In the genomic region with DNA sequence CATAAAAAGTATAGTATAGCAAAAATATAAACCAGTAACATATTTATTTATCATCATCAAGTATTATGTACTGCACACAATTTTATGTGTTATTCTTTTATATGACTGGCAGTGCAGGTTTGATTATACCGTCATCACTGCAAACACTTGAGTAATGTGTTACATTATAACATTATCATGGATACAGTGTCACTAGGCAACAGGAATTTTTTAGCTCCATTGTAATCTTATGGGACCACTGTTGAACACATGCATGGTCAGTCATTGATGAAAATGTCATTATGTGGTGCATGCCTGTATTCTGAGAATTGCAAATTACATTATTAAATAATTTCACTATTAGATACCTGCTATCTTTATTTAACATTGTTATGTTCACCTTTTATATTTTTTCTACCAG, we compare ENCODE assay signal across 23 cellular contexts. TPM values are rescaled to one million over a fixed set of nuclear protein-coding genes. Genes with fewer than 3 reads are reported as not detected.
DNase-seq lines count a peak whose midpoint lies in the region; ATAC-seq, FAIRE-seq and TF ChIP-seq lines count a peak whose summit lies in the region.
"Had no signal": no experiment of that assay in that cellular context is flagged by ENCODE, and none has a peak within 500 bp of the region (broad histone marks: within the 10 kb centered on the region; RNA-seq: fewer than 3 reads in every experiment).

No MANE protein-coding gene starts in this region.

- H3K4me1 Mint-ChIP-seq in CD14-positive monocyte: no peaks in the 10 kb centered on the region

- H3K36me3 Mint-ChIP-seq in CD14-positive monocyte: no peaks in the 10 kb centered on the region
- H3K36me3 Mint-ChIP-seq: CD8-positive, alpha-beta T cell had no signal

- in situ Hi-C loops in HepG2 (cut with HindIII; ENCODE audit: extremely low pct_ligation_motif_present, low pct_unique_long_range_greater_than_20kb): no loop called here

- no TSS peak for BruUV-seq in HepG2 (replicated peaks; lab: Mats Ljungman, UMichigan)

- H3K9ac ChIP-seq in HepG2 (ENCODE audit: insufficient read depth, low read depth, low read length): no peak overlapping the region
- H3K9ac ChIP-seq: BLaER1 had no signal

- WGBS in HepG2 (ENCODE audit: low lambda C conversion rate): 3% methylated on average over 1 of the region's 1 CpG
- WGBS in right lobe of liver (ENCODE audit: insufficient coverage, low coverage, low lambda C conversion rate, missing lambda C conversion rate): 100% methylated on average over 1 of the region's 1 CpG

- TF ChIP-seq EP300 in HepG2 (IDR thresholded peaks at IDR 0.05; ENCODE audit: low read depth in 2 of 2, low read length in 2 of 2) (no peak), HepG2 (CRISPR knock-in tag; IDR thresholded peaks at IDR 0.05; ENCODE audit: borderline replicate concordance) (no peak)

- peaks cover 17% of the 10 kb centered on the region for H3K9me3 ChIP-seq in HepG2 (ENCODE audit: low read length)
- no peaks in the 10 kb centered on the region for H3K9me3 ChIP-seq in right lobe of liver
- H3K9me3 ChIP-seq: BE2C had no signal

- no peak overlapping the region for H3K4me3 ChIP-seq in HepG2 (replicated peaks in 1 of 3; ENCODE audit: insufficient read depth in 1 of 3, low read depth in 2 of 3, low read length in 3 of 3)
- H3K4me3 ChIP-seq in right lobe of liver: no peak overlapping the region
- H3K4me3 ChIP-seq: BLaER1, GM12878 had no signal

- H3K4me1 ChIP-seq in HepG2 (ENCODE audit: insufficient read depth, low read length) (no peaks in the 10 kb centered on the region), right lobe of liver (no peaks in the 10 kb centered on the region)
- H3K4me1 ChIP-seq: BE2C, BLaER1 had no signal

- H3K27ac ChIP-seq in HepG2 (ENCODE audit: extremely low read length, insufficient read depth, low read length): no peak overlapping the region
- H3K27ac ChIP-seq in right lobe of liver: no peak overlapping the region
- H3K27ac ChIP-seq: BLaER1 had no signal

- H3K27me3 Mint-ChIP-seq in CD14-positive monocyte (ENCODE audit: low read depth in 3 of 3): peaks cover 1 to 3% (median 2%) of the 10 kb centered on the region in 3 donors

- no peak overlapping the region for H3K4me3 Mint-ChIP-seq in CD14-positive monocyte
- H3K4me3 Mint-ChIP-seq: CD4-positive, alpha-beta T cell; CD8-positive, alpha-beta T cell had no signal

- TF ChIP-seq CTCF in HepG2 (CRISPR knock-in tag; IDR thresholded peaks at IDR 0.05) (no peak), right lobe of liver (IDR thresholded peaks at IDR 0.05) (no peak), CD14-positive monocyte (IDR thresholded peaks at IDR 0.05) (no peak)

- POLR2A ChIA-PET in HepG2 (lab: Yijun Ruan, JAX): no interaction called here

- no peak for TF ChIP-seq POLR2A in HepG2 (IDR thresholded peaks at IDR 0.05; ENCODE audit: insufficient read depth in 1 of 2, low read depth in 2 of 2, low read length in 2 of 2)
- no peak for TF ChIP-seq POLR2A in right lobe of liver (IDR thresholded peaks at IDR 0.05)

- CTCF ChIA-PET in HepG2 (lab: Yijun Ruan, JAX; ENCODE audit: low intra/inter-chr PET ratio, low total read pairs): no interaction called here

- no peaks in the 10 kb centered on the region for H3K27me3 ChIP-seq in HepG2 (ENCODE audit: control insufficient read depth in 1 of 2, insufficient read depth in 2 of 2, low read length in 2 of 2)
- no peaks in the 10 kb centered on the region for H3K27me3 ChIP-seq in right lobe of liver
- H3K27me3 ChIP-seq: BE2C, BLaER1 had no signal

- H3K4me2 ChIP-seq in HepG2 (ENCODE audit: low read depth, low read length): no peak overlapping the region
- H3K4me2 ChIP-seq: BLaER1 had no signal

- intact Hi-C loops in HepG2 (cut with micrococcal nuclease; ENCODE audit: unreplicated experiment) (no loop called here), right lobe of liver (cut with DNase I) (no loop called here), CD14-positive monocyte (cut with micrococcal nuclease) (no loop called here)

- no peak overlapping the region for H2AFZ ChIP-seq in HepG2 (ENCODE audit: low read length)

- ATAC-seq in HepG2 (no peak), right lobe of liver (no peak)
- ATAC-seq: CD8-positive, alpha-beta T cell; GM12878 had no signal

- no peak for TF ChIP-seq RAD21 in HepG2 (CRISPR knock-in tag; IDR thresholded peaks at IDR 0.05)

- peaks cover 0 to 11% (median 2%) of the 10 kb centered on the region in 7 donors for H3K9me3 Mint-ChIP-seq in CD14-positive monocyte
- H3K9me3 Mint-ChIP-seq: CD4-positive, alpha-beta T cell had no signal

- H3K36me3 ChIP-seq in HepG2 (replicated peaks in 1 of 2; ENCODE audit: control insufficient read depth in 1 of 2, insufficient read depth in 2 of 2, low read length in 2 of 2): no peaks in the 10 kb centered on the region
- H3K36me3 ChIP-seq in right lobe of liver: no peaks in the 10 kb centered on the region
- H3K36me3 ChIP-seq: BE2C, BLaER1 had no signal

- no peak for FAIRE-seq in HepG2 (lab: Jason Lieb, UNC)
- FAIRE-seq: GM12878, GM12892, GM18507 had no signal

- no peaks in the 10 kb centered on the region for H4K20me1 ChIP-seq in HepG2 (ENCODE audit: insufficient read depth, low read length)
- H4K20me1 ChIP-seq: BLaER1 had no signal

- H3K27ac Mint-ChIP-seq in CD14-positive monocyte: no peak overlapping the region
- H3K27ac Mint-ChIP-seq: CD4-positive, alpha-beta T cell; CD8-positive, alpha-beta T cell had no signal

- no peaks in the 10 kb centered on the region for H3K79me2 ChIP-seq in HepG2 (ENCODE audit: insufficient read depth, low read length)

- DNase-seq in HepG2 (ENCODE audit: low spot score) (no peak), right lobe of liver (no peak), glomerular visceral epithelial cell (ENCODE audit: extremely low spot score) (peak; percentile 70), NCI-H2107 treated with DMSO at 0.1 percent for 48 hours (lab: John Stamatoyannopoulos, UW; ENCODE audit: unreplicated experiment) (no peak), CD14-positive monocyte (ENCODE audit: low spot score) (no peak)
- DNase-seq: 8988T; BE2C; C1 segment of cervical spinal cord; CD4-positive, alpha-beta T cell; CD8-positive, alpha-beta T cell; DMS 273 treated with DMSO at 0.1 percent for 48 hours; DMS153; DMS79; DND-41; GDM1 had no signal

RNA-seq across cellular contexts. Expression of a gene that starts 29.1 kb away (rescaled TPM):
- total RNA-seq in HepG2 (2016; rRNA removed; fragmentation: Illumina TruSeq; extraction: Trizol): not detected in 2 replicates
- total RNA-seq in HepG2 (2016; cell fraction: cytosol; rRNA removed; fragmentation: Illumina TruSeq; extraction: Trizol; ENCODE audit: low read depth): not detected in 2 replicates
- not detected in 2 replicates for total RNA-seq in HepG2 (2016; cell fraction: insoluble cytoplasmic fraction; rRNA removed; fragmentation: Illumina TruSeq; extraction: Trizol)
- total RNA-seq in HepG2 (2016; cell fraction: membrane; rRNA removed; fragmentation: Illumina TruSeq; extraction: Trizol): not detected in 2 replicates
- total RNA-seq in HepG2 (2016; cell fraction: nucleus; rRNA removed; fragmentation: Illumina TruSeq; extraction: Trizol): not detected in 2 replicates
- 0.09 and 0.36 TPM in 2 replicates for polyA plus RNA-seq in HepG2 (2011; rRNA removed)
- 0.08 TPM in 1 of 2 replicates, not detected in the other for polyA plus RNA-seq in HepG2 (2011; cell fraction: cytosol; rRNA removed)
- polyA plus RNA-seq in HepG2 (2011; cell fraction: nucleus; rRNA removed): 0.71 and 0.85 TPM in 2 replicates
- polyA plus RNA-seq in HepG2 (2012): not detected in 2 replicates
- not detected in 2 replicates for polyA plus RNA-seq in HepG2 (2016; cell fraction: cytosol; fragmentation: Illumina TruSeq; extraction: Trizol; ENCODE audit: low read depth)
- polyA plus RNA-seq in HepG2 (2016; cell fraction: insoluble cytoplasmic fraction; fragmentation: Illumina TruSeq; extraction: Trizol; ENCODE audit: low read depth): not detected in 2 replicates
- polyA plus RNA-seq in HepG2 (2016; cell fraction: membrane; fragmentation: Illumina TruSeq; extraction: Trizol; ENCODE audit: low read depth): not detected in 2 replicates
- polyA plus RNA-seq in HepG2 (2016; cell fraction: nucleus; fragmentation: Illumina TruSeq; extraction: Trizol; ENCODE audit: insufficient read depth, low read depth): not detected in 2 replicates
- polyA minus RNA-seq in HepG2 (2011; rRNA and poly(A)+ RNA removed; ENCODE audit: low replicate concordance): 6.8 TPM in 1 of 2 replicates, not detected in the other
- not detected in 2 replicates for polyA minus RNA-seq in HepG2 (2011; cell fraction: cytosol; rRNA and poly(A)+ RNA removed)
- polyA minus RNA-seq in HepG2 (2011; cell fraction: nucleus; rRNA and poly(A)+ RNA removed): 5.2 and 13.1 TPM in 2 replicates
- not detected for total RNA-seq in right lobe of liver
- polyA plus RNA-seq in CD14-positive monocyte: not detected
- total RNA-seq: A673; CD4-positive, alpha-beta T cell; CD8-positive, alpha-beta T cell; Daoy; G401; GM12878 had no signal
- polyA plus RNA-seq: AG04450, GM12878 had no signal

RNA-seq across cellular contexts. Expression of a gene that starts 33.7 kb away (rescaled TPM):
- total RNA-seq in HepG2 (2016; rRNA removed; fragmentation: Illumina TruSeq; extraction: Trizol) (not detected in 2 replicates), right lobe of liver (not detected)
- total RNA-seq in HepG2 (2016; cell fraction: cytosol; rRNA removed; fragmentation: Illumina TruSeq; extraction: Trizol; ENCODE audit: low read depth): not detected in 2 replicates
- not detected in 2 replicates for total RNA-seq in HepG2 (2016; cell fraction: insoluble cytoplasmic fraction; rRNA removed; fragmentation: Illumina TruSeq; extraction: Trizol)
- not detected in 2 replicates for total RNA-seq in HepG2 (2016; cell fraction: membrane; rRNA removed; fragmentation: Illumina TruSeq; extraction: Trizol)
- 0.31 and 0.34 TPM in 2 replicates for total RNA-seq in HepG2 (2016; cell fraction: nucleus; rRNA removed; fragmentation: Illumina TruSeq; extraction: Trizol)
- polyA plus RNA-seq in HepG2 (2011; rRNA removed) (0.46 and 0.70 TPM in 2 replicates), CD14-positive monocyte (not detected)
- 0.05 and 0.23 TPM in 2 replicates for polyA plus RNA-seq in HepG2 (2011; cell fraction: cytosol; rRNA removed)
- 2.4 and 2.5 TPM in 2 replicates for polyA plus RNA-seq in HepG2 (2011; cell fraction: nucleus; rRNA removed)
- 0.17 TPM in 1 of 2 replicates, not detected in the other for polyA plus RNA-seq in HepG2 (2012)
- not detected in 2 replicates for polyA plus RNA-seq in HepG2 (2016; cell fraction: cytosol; fragmentation: Illumina TruSeq; extraction: Trizol; ENCODE audit: low read depth)
- polyA plus RNA-seq in HepG2 (2016; cell fraction: insoluble cytoplasmic fraction; fragmentation: Illumina TruSeq; extraction: Trizol; ENCODE audit: low read depth): not detected in 2 replicates
- not detected in 2 replicates for polyA plus RNA-seq in HepG2 (2016; cell fraction: membrane; fragmentation: Illumina TruSeq; extraction: Trizol; ENCODE audit: low read depth)
- polyA plus RNA-seq in HepG2 (2016; cell fraction: nucleus; fragmentation: Illumina TruSeq; extraction: Trizol; ENCODE audit: insufficient read depth, low read depth): not detected in 2 replicates
- 13.5 TPM in 1 of 2 replicates, not detected in the other for polyA minus RNA-seq in HepG2 (2011; rRNA and poly(A)+ RNA removed; ENCODE audit: low replicate concordance)
- polyA minus RNA-seq in HepG2 (2011; cell fraction: cytosol; rRNA and poly(A)+ RNA removed): not detected in 2 replicates
- 9.8 and 17.3 TPM in 2 replicates for polyA minus RNA-seq in HepG2 (2011; cell fraction: nucleus; rRNA and poly(A)+ RNA removed)
- total RNA-seq: A673; CD4-positive, alpha-beta T cell; CD8-positive, alpha-beta T cell; Daoy; G401; GM12878 had no signal
- polyA plus RNA-seq: AG04450, GM12878 had no signal

RNA-seq across cellular contexts. Expression of a gene that starts 42.3 kb away (rescaled TPM):
- total RNA-seq in HepG2 (2016; rRNA removed; fragmentation: Illumina TruSeq; extraction: Trizol) (not detected in 2 replicates), right lobe of liver (not detected)
- total RNA-seq in HepG2 (2016; cell fraction: cytosol; rRNA removed; fragmentation: Illumina TruSeq; extraction: Trizol; ENCODE audit: low read depth): not detected in 2 replicates
- not detected in 2 replicates for total RNA-seq in HepG2 (2016; cell fraction: insoluble cytoplasmic fraction; rRNA removed; fragmentation: Illumina TruSeq; extraction: Trizol)
- not detected in 2 replicates for total RNA-seq in HepG2 (2016; cell fraction: membrane; rRNA removed; fragmentation: Illumina TruSeq; extraction: Trizol)
- total RNA-seq in HepG2 (2016; cell fraction: nucleus; rRNA removed; fragmentation: Illumina TruSeq; extraction: Trizol): not detected in 2 replicates
- polyA plus RNA-seq in HepG2 (2011; rRNA removed) (0.05 and 0.07 TPM in 2 replicates), CD14-positive monocyte (not detected)
- not detected in 2 replicates for polyA plus RNA-seq in HepG2 (2011; cell fraction: cytosol; rRNA removed)
- polyA plus RNA-seq in HepG2 (2011; cell fraction: nucleus; rRNA removed): 0.17 and 0.34 TPM in 2 replicates
- not detected in 2 replicates for polyA plus RNA-seq in HepG2 (2012)
- not detected in 2 replicates for polyA plus RNA-seq in HepG2 (2016; cell fraction: cytosol; fragmentation: Illumina TruSeq; extraction: Trizol; ENCODE audit: low read depth)
- not detected in 2 replicates for polyA plus RNA-seq in HepG2 (2016; cell fraction: insoluble cytoplasmic fraction; fragmentation: Illumina TruSeq; extraction: Trizol; ENCODE audit: low read depth)
- polyA plus RNA-seq in HepG2 (2016; cell fraction: membrane; fragmentation: Illumina TruSeq; extraction: Trizol; ENCODE audit: low read depth): not detected in 2 replicates
- polyA plus RNA-seq in HepG2 (2016; cell fraction: nucleus; fragmentation: Illumina TruSeq; extraction: Trizol; ENCODE audit: insufficient read depth, low read depth): not detected in 2 replicates
- 2.6 TPM in 1 of 2 replicates, not detected in the other for polyA minus RNA-seq in HepG2 (2011; rRNA and poly(A)+ RNA removed; ENCODE audit: low replicate concordance)
- polyA minus RNA-seq in HepG2 (2011; cell fraction: cytosol; rRNA and poly(A)+ RNA removed): not detected in 2 replicates
- polyA minus RNA-seq in HepG2 (2011; cell fraction: nucleus; rRNA and poly(A)+ RNA removed): 2.0 and 4.0 TPM in 2 replicates
- total RNA-seq: A673; CD4-positive, alpha-beta T cell; CD8-positive, alpha-beta T cell; Daoy; G401; GM12878 had no signal
- polyA plus RNA-seq: AG04450, GM12878 had no signal

RNA-seq across cellular contexts. Expression of a gene that starts 54.5 kb away (rescaled TPM):
- total RNA-seq in HepG2 (2016; rRNA removed; fragmentation: Illumina TruSeq; extraction: Trizol) (not detected in 2 replicates), right lobe of liver (not detected)
- not detected in 2 replicates for total RNA-seq in HepG2 (2016; cell fraction: cytosol; rRNA removed; fragmentation: Illumina TruSeq; extraction: Trizol; ENCODE audit: low read depth)
- total RNA-seq in HepG2 (2016; cell fraction: insoluble cytoplasmic fraction; rRNA removed; fragmentation: Illumina TruSeq; extraction: Trizol): not detected in 2 replicates
- total RNA-seq in HepG2 (2016; cell fraction: membrane; rRNA removed; fragmentation: Illumina TruSeq; extraction: Trizol): not detected in 2 replicates
- total RNA-seq in HepG2 (2016; cell fraction: nucleus; rRNA removed; fragmentation: Illumina TruSeq; extraction: Trizol): not detected in 2 replicates
- polyA plus RNA-seq in HepG2 (2011; rRNA removed) (not detected in 2 replicates), CD14-positive monocyte (not detected)
- polyA plus RNA-seq in HepG2 (2011; cell fraction: cytosol; rRNA removed): not detected in 2 replicates
- not detected in 2 replicates for polyA plus RNA-seq in HepG2 (2011; cell fraction: nucleus; rRNA removed)
- not detected in 2 replicates for polyA plus RNA-seq in HepG2 (2012)
- not detected in 2 replicates for polyA plus RNA-seq in HepG2 (2016; cell fraction: cytosol; fragmentation: Illumina TruSeq; extraction: Trizol; ENCODE audit: low read depth)
- polyA plus RNA-seq in HepG2 (2016; cell fraction: insoluble cytoplasmic fraction; fragmentation: Illumina TruSeq; extraction: Trizol; ENCODE audit: low read depth): not detected in 2 replicates
- not detected in 2 replicates for polyA plus RNA-seq in HepG2 (2016; cell fraction: membrane; fragmentation: Illumina TruSeq; extraction: Trizol; ENCODE audit: low read depth)
- polyA plus RNA-seq in HepG2 (2016; cell fraction: nucleus; fragmentation: Illumina TruSeq; extraction: Trizol; ENCODE audit: insufficient read depth, low read depth): not detected in 2 replicates
- polyA minus RNA-seq in HepG2 (2011; rRNA and poly(A)+ RNA removed; ENCODE audit: low replicate concordance): not detected in 2 replicates
- polyA minus RNA-seq in HepG2 (2011; cell fraction: cytosol; rRNA and poly(A)+ RNA removed): not detected in 2 replicates
- not detected in 2 replicates for polyA minus RNA-seq in HepG2 (2011; cell fraction: nucleus; rRNA and poly(A)+ RNA removed)
- total RNA-seq: A673; CD4-positive, alpha-beta T cell; CD8-positive, alpha-beta T cell; Daoy; G401; GM12878 had no signal
- polyA plus RNA-seq: AG04450, GM12878 had no signal
